In genomic region chr9:89247431-89248370, GRCh38 we compare ENCODE assay signal across 17 cellular contexts.
A peak's percentile ranks its signal among the peaks of the same experiment; 100 is the strongest.
DNase-seq lines count a peak whose midpoint lies in the region; ATAC-seq and TF ChIP-seq lines count a peak whose summit lies in the region.
"Had no signal": no experiment of that assay in that cellular context is flagged by ENCODE, and none has a peak within 500 bp of the region (broad histone marks: within the 10 kb centered on the region; RNA-seq: fewer than 3 reads in every experiment).

No MANE protein-coding gene starts in this region.

- no peak for ATAC-seq in GM18909 (IDR thresholded peaks at IDR 0.05; ENCODE audit: poor library complexity, unreplicated experiment)
- no peak for ATAC-seq in naive thymus-derived CD4-positive, alpha-beta T cell
- ATAC-seq: natural killer cell treated with Interleukin-12 subunit alpha and Interleukin-12 subunit beta and Interleukin-15 and Interleukin-18, amount 100 ng/mL, for 72 hours had no signal

- intact Hi-C loops in naive thymus-derived CD4-positive, alpha-beta T cell (cut with micrococcal nuclease) = no loop called here

- no peaks in the 10 kb centered on the region for H3K27me3 Mint-ChIP-seq in mesothelial cell of epicardium (ENCODE audit: low read depth)
- H3K27me3 Mint-ChIP-seq in activated naive CD4-positive, alpha-beta T cell treated with anti-CD3 and anti-CD28 coated beads, Interleukin-2, amount 10 ng/mL, durations not matched to agents 7 days and 5 days = peaks cover 18% of the 10 kb centered on the region
- peaks cover 0 to 12% (median 8%) of the 10 kb centered on the region in 5 donors for H3K27me3 Mint-ChIP-seq in naive thymus-derived CD4-positive, alpha-beta T cell
- H3K27me3 Mint-ChIP-seq: dendritic cell treated with granulocyte-macrophage colony-stimulating factor and Interleukin-4, amounts not matched to agents 40 ng/mL and 50 ng/mL, for 4 days had no signal

- no peaks in the 10 kb centered on the region for H3K9me3 ChIP-seq in naive thymus-derived CD4-positive, alpha-beta T cell (ENCODE audit: control insufficient read depth in 2 of 3, low read length in 3 of 3)

- no peak overlapping the region for H3K4me3 ChIP-seq in naive thymus-derived CD4-positive, alpha-beta T cell (ENCODE audit: low read length)
- H3K4me3 ChIP-seq: stomach had no signal

- TF ChIP-seq CTCF in mesothelial cell of epicardium (IDR thresholded peaks at IDR 0.05; ENCODE audit: unreplicated experiment) = no peak

- no peaks in the 10 kb centered on the region for H3K4me1 ChIP-seq in naive thymus-derived CD4-positive, alpha-beta T cell (ENCODE audit: control insufficient read depth in 2 of 2, insufficient read depth in 2 of 2, low read length in 2 of 2)

- H3K27ac ChIP-seq in naive thymus-derived CD4-positive, alpha-beta T cell (ENCODE audit: low read depth, low read length) = no peak overlapping the region
- H3K27ac ChIP-seq: HL-60, stomach had no signal

- H3K9me3 Mint-ChIP-seq in mesothelial cell of epicardium = peaks cover 6% of the 10 kb centered on the region
- H3K9me3 Mint-ChIP-seq in activated naive CD4-positive, alpha-beta T cell treated with anti-CD3 and anti-CD28 coated beads, Interleukin-2, amount 10 ng/mL, durations not matched to agents 7 days and 5 days = no peaks in the 10 kb centered on the region
- peaks cover 0 to 8% (median 0%) of the 10 kb centered on the region in 11 donors for H3K9me3 Mint-ChIP-seq in naive thymus-derived CD4-positive, alpha-beta T cell
- H3K9me3 Mint-ChIP-seq: activated CD4-positive, alpha-beta T cell treated with anti-CD3 and anti-CD28 coated beads, Interleukin-2, amount 10 ng/mL, durations not matched to agents 24 days and 14 days; dendritic cell treated with granulocyte-macrophage colony-stimulating factor and Interleukin-4, amounts not matched to agents 40 ng/mL and 50 ng/mL, for 4 days; natural killer cell treated with Interleukin-12 subunit alpha and Interleukin-12 subunit beta and Interleukin-15 and Interleukin-18, amount 100 ng/mL, for 72 hours had no signal

- DNase-seq in Daoy (ENCODE audit: low read depth) (peak; percentile 76), RPMI7951 (ENCODE audit: low read depth) (peak; percentile 22), fibroblast of peridontal ligament (ENCODE audit: extremely low read depth) (peak; percentile 26), mesothelial cell of epicardium (ENCODE audit: low spot score in 2 of 2, unreplicated experiment in 2 of 2) (no peak), NCI-H1092 treated with DMSO at 0.1 percent for 48 hours (lab: John Stamatoyannopoulos, UW) (no peak)
- no peak for DNase-seq in activated naive CD4-positive, alpha-beta T cell treated with anti-CD3 and anti-CD28 coated beads, Interleukin-2, amount 10 ng/mL, durations not matched to agents 7 days and 5 days
- no peak for DNase-seq in naive thymus-derived CD4-positive, alpha-beta T cell
- DNase-seq: activated CD4-positive, alpha-beta T cell treated with anti-CD3 and anti-CD28 coated beads, Interleukin-2, amount 10 ng/mL, durations not matched to agents 24 days and 14 days; activated T-cell treated with anti-CD3 and anti-CD28 coated beads, Interleukin-2, amount 50 U/mL, for 1 hour; HCEC 1CT; NCI-H2029; NCI-H774; stomach had no signal

- H3K4me3 Mint-ChIP-seq in mesothelial cell of epicardium = no peak overlapping the region
- H3K4me3 Mint-ChIP-seq in activated naive CD4-positive, alpha-beta T cell treated with anti-CD3 and anti-CD28 coated beads, Interleukin-2, amount 10 ng/mL, durations not matched to agents 7 days and 5 days = no peak overlapping the region
- no peak overlapping the region for H3K4me3 Mint-ChIP-seq in naive thymus-derived CD4-positive, alpha-beta T cell
- H3K4me3 Mint-ChIP-seq: activated CD4-positive, alpha-beta T cell treated with anti-CD3 and anti-CD28 coated beads, Interleukin-2, amount 10 ng/mL, durations not matched to agents 24 days and 14 days; dendritic cell treated with granulocyte-macrophage colony-stimulating factor and Interleukin-4, amounts not matched to agents 40 ng/mL and 50 ng/mL, for 4 days; natural killer cell treated with Interleukin-12 subunit alpha and Interleukin-12 subunit beta and Interleukin-15 and Interleukin-18, amount 100 ng/mL, for 72 hours had no signal

- peak overlapping the region; percentile 82 for H3K27ac Mint-ChIP-seq in mesothelial cell of epicardium
- H3K27ac Mint-ChIP-seq in activated naive CD4-positive, alpha-beta T cell treated with anti-CD3 and anti-CD28 coated beads, Interleukin-2, amount 10 ng/mL, durations not matched to agents 7 days and 5 days = no peak overlapping the region
- no peak overlapping the region for H3K27ac Mint-ChIP-seq in naive thymus-derived CD4-positive, alpha-beta T cell
- H3K27ac Mint-ChIP-seq: activated CD4-positive, alpha-beta T cell treated with anti-CD3 and anti-CD28 coated beads, Interleukin-2, amount 10 ng/mL, durations not matched to agents 24 days and 14 days; dendritic cell treated with granulocyte-macrophage colony-stimulating factor and Interleukin-4, amounts not matched to agents 40 ng/mL and 50 ng/mL, for 4 days; natural killer cell treated with Interleukin-12 subunit alpha and Interleukin-12 subunit beta and Interleukin-15 and Interleukin-18, amount 100 ng/mL, for 72 hours had no signal

- peaks cover 25% of the 10 kb centered on the region for H3K4me1 Mint-ChIP-seq in mesothelial cell of epicardium
- H3K4me1 Mint-ChIP-seq in activated naive CD4-positive, alpha-beta T cell treated with anti-CD3 and anti-CD28 coated beads, Interleukin-2, amount 10 ng/mL, durations not matched to agents 7 days and 5 days = no peaks in the 10 kb centered on the region
- no peaks in the 10 kb centered on the region for H3K4me1 Mint-ChIP-seq in naive thymus-derived CD4-positive, alpha-beta T cell
- H3K4me1 Mint-ChIP-seq: activated CD4-positive, alpha-beta T cell treated with anti-CD3 and anti-CD28 coated beads, Interleukin-2, amount 10 ng/mL, durations not matched to agents 24 days and 14 days had no signal

- H3K36me3 Mint-ChIP-seq in mesothelial cell of epicardium = no peaks in the 10 kb centered on the region
- no peaks in the 10 kb centered on the region for H3K36me3 Mint-ChIP-seq in activated naive CD4-positive, alpha-beta T cell treated with anti-CD3 and anti-CD28 coated beads, Interleukin-2, amount 10 ng/mL, durations not matched to agents 7 days and 5 days
- H3K36me3 Mint-ChIP-seq in naive thymus-derived CD4-positive, alpha-beta T cell = peaks cover 0 to 6% (median 0%) of the 10 kb centered on the region in 5 donors
- H3K36me3 Mint-ChIP-seq: natural killer cell treated with Interleukin-12 subunit alpha and Interleukin-12 subunit beta and Interleukin-15 and Interleukin-18, amount 100 ng/mL, for 72 hours had no signal

- H3K27me3 ChIP-seq in naive thymus-derived CD4-positive, alpha-beta T cell (ENCODE audit: control insufficient read depth in 2 of 2, insufficient read depth in 2 of 2, low read length in 2 of 2) = no peaks in the 10 kb centered on the region
- H3K27me3 ChIP-seq: stomach had no signal

- POLR2A ChIA-PET in naive thymus-derived CD4-positive, alpha-beta T cell (lab: Charles Lee) = no interaction called here

- H3K36me3 ChIP-seq in naive thymus-derived CD4-positive, alpha-beta T cell (ENCODE audit: control insufficient read depth in 2 of 3, insufficient read depth in 3 of 3, low read length in 3 of 3) = no peaks in the 10 kb centered on the region
- H3K36me3 ChIP-seq: stomach had no signal

- CTCF ChIA-PET in activated naive CD4-positive, alpha-beta T cell treated with anti-CD3 and anti-CD28 coated beads, Interleukin-2, amount 10 ng/mL, durations not matched to agents 7 days and 5 days (lab: Charles Lee) = no interaction called here
- CTCF ChIA-PET in naive thymus-derived CD4-positive, alpha-beta T cell (lab: Charles Lee) = no interaction called here

Comparison
In these comparisons a context has a peak if more than half of its experiments do, and no peak if none do; other contexts are left out.
1. DNase-seq: peak in Daoy (single experiment), RPMI7951 (single experiment) and fibroblast of peridontal ligament (single experiment); none in mesothelial cell of epicardium (0 of 2), NCI-H1092 treated with DMSO at 0.1 percent for 48 hours (single experiment), activated naive CD4-positive, alpha-beta T cell treated with anti-CD3 and anti-CD28 coated beads, Interleukin-2, amount 10 ng/mL, durations not matched to agents 7 days and 5 days (single experiment) and naive thymus-derived CD4-positive, alpha-beta T cell (0 of 9).